9 cellular contexts compared by ENCODE assay signal in genomic region chr18:79403723-79404566, GRCh38. TPM values are rescaled to one million over a fixed set of nuclear protein-coding genes. Genes with fewer than 3 reads are reported as not detected.
DNase-seq lines count a peak whose midpoint lies in the region; FAIRE-seq and TF ChIP-seq lines count a peak whose summit lies in the region.
"Had no signal": no experiment of that assay in that cellular context is flagged by ENCODE, and none has a peak within 500 bp of the region (broad histone marks: within the 10 kb centered on the region; RNA-seq: fewer than 3 reads in every experiment).

No MANE protein-coding gene starts in this region.

- intact Hi-C loops in endothelial cell of umbilical vein (cut with micrococcal nuclease), result loop anchor here (2.0 kb wide), 1 partner anchor 81 kb away; no protein-coding TSS in a partner anchor

- in situ Hi-C loops in brain microvascular endothelial cell (cut with HindIII; ENCODE audit: low pct_ligation_motif_present, low sequenced_read_pairs), result no loop called here

- H3K9ac ChIP-seq in endothelial cell of umbilical vein (replicated peaks; ENCODE audit: extremely low read depth, insufficient read depth, low read length), result peak overlapping the region; percentile 59

- H3K9me3 Mint-ChIP-seq in osteocyte (ENCODE audit: unreplicated experiment), result no peaks in the 10 kb centered on the region

- peak overlapping the region; percentile 18 for H3K4me3 Mint-ChIP-seq in osteocyte (ENCODE audit: unreplicated experiment)

- H3K9me3 ChIP-seq in DOHH2 (ENCODE audit: control insufficient read depth, insufficient read depth, low read length) (no peaks in the 10 kb centered on the region), Peyer's patch (no peaks in the 10 kb centered on the region), endothelial cell of umbilical vein (replicated peaks; ENCODE audit: control insufficient read depth, insufficient read depth, low read length) (no peaks in the 10 kb centered on the region)

- H2AFZ ChIP-seq in endothelial cell of umbilical vein (ENCODE audit: low read depth, low read length), result no peak overlapping the region

- H3K79me2 ChIP-seq in DOHH2 (ENCODE audit: control insufficient read depth, low read length), result peaks cover 91% of the 10 kb centered on the region
- peaks cover 32% of the 10 kb centered on the region for H3K79me2 ChIP-seq in endothelial cell of umbilical vein (ENCODE audit: control insufficient read depth, insufficient read depth, low read length)

- FAIRE-seq in endothelial cell of umbilical vein (lab: Jason Lieb, UNC), result peak; percentile 44

- TF ChIP-seq CTCF in DOHH2 (IDR thresholded peaks at IDR 0.05; ENCODE audit: low read depth, low read length, poor library complexity, severe bottlenecking) (no peak), Peyer's patch (IDR thresholded peaks at IDR 0.05) (no peak), endothelial cell of umbilical vein (IDR thresholded peaks at IDR 0.05; ENCODE audit: extremely low read depth in 1 of 2, insufficient read depth in 1 of 2, low read depth in 1 of 2, low read length in 2 of 2) (no peak), osteocyte (IDR thresholded peaks at IDR 0.05) (no peak), brain microvascular endothelial cell (IDR thresholded peaks at IDR 0.05; ENCODE audit: low read depth, low read length, missing control alignments) (no peak)

- H3K27me3 ChIP-seq in DOHH2 (ENCODE audit: control insufficient read depth, low read length) (no peaks in the 10 kb centered on the region), Peyer's patch (no peaks in the 10 kb centered on the region), endothelial cell of umbilical vein (ENCODE audit: control insufficient read depth in 2 of 2, insufficient read depth in 2 of 2, low read length in 2 of 2) (no peaks in the 10 kb centered on the region), brain microvascular endothelial cell (replicated peaks) (peaks cover 13% of the 10 kb centered on the region)

- no peaks in the 10 kb centered on the region for H3K9me1 ChIP-seq in endothelial cell of umbilical vein (replicated peaks; ENCODE audit: control insufficient read depth, extremely low read depth, insufficient read depth, low read length)

- peaks cover 31% of the 10 kb centered on the region for H3K4me1 Mint-ChIP-seq in osteocyte (ENCODE audit: unreplicated experiment)

- H3K27ac ChIP-seq in DOHH2 (ENCODE audit: low read depth, low read length) (no peak overlapping the region), Peyer's patch (peak overlapping the region; percentile 71 to 100 (median 78)), endothelial cell of umbilical vein (ENCODE audit: insufficient read depth, low read depth, low read length) (peak overlapping the region; percentile 78), brain microvascular endothelial cell (no peak overlapping the region)

- CTCF ChIA-PET in endothelial cell of umbilical vein (lab: Charles Lee), result interaction anchor here (0.6 to 2.2 kb wide), 10 partner anchors 9 to 126 kb away, joined by 3 to 12 read pairs (median 4); no protein-coding TSS in a partner anchor

- peak overlapping the region; percentile 81 for H3K27ac Mint-ChIP-seq in osteocyte (ENCODE audit: unreplicated experiment)

- H3K4me1 ChIP-seq in DOHH2 (ENCODE audit: control insufficient read depth, low read length), result peaks cover 67% of the 10 kb centered on the region
- H3K4me1 ChIP-seq in Peyer's patch, result peaks cover 0 to 45% (median 11%) of the 10 kb centered on the region in 4 donors
- H3K4me1 ChIP-seq in endothelial cell of umbilical vein (ENCODE audit: control insufficient read depth, extremely low read depth, insufficient read depth, low read length), result peaks cover 43% of the 10 kb centered on the region

- H3K36me3 ChIP-seq in DOHH2 (ENCODE audit: control insufficient read depth, low read length) (peaks cover 12% of the 10 kb centered on the region), Peyer's patch (no peaks in the 10 kb centered on the region), endothelial cell of umbilical vein (ENCODE audit: control insufficient read depth in 2 of 2, extremely low read depth in 1 of 2, insufficient read depth in 2 of 2, low read length in 2 of 2) (no peaks in the 10 kb centered on the region), brain microvascular endothelial cell (replicated peaks) (no peaks in the 10 kb centered on the region)

- H3K4me2 ChIP-seq in DOHH2 (ENCODE audit: low read length), result peak overlapping the region; percentile 71
- peak overlapping the region; percentile 86 for H3K4me2 ChIP-seq in endothelial cell of umbilical vein (ENCODE audit: insufficient read depth, low read length)

- dilution Hi-C loops in endothelial cell of umbilical vein (cut with MboI; ENCODE audit: extremely low pct_ligation_motif_present, low sequenced_read_pairs), result no loop called here

- no peaks in the 10 kb centered on the region for H3K27me3 Mint-ChIP-seq in osteocyte (ENCODE audit: unreplicated experiment)

- H3F3A ChIP-seq in DOHH2 (ENCODE audit: control insufficient read depth, insufficient read depth), result peaks cover 6% of the 10 kb centered on the region

- BruUV-seq in endothelial cell of umbilical vein (replicated peaks; lab: Mats Ljungman, UMichigan), result no TSS peak

- H3K9me2 ChIP-seq in DOHH2 (replicated peaks; ENCODE audit: control insufficient read depth, low read length), result no peaks in the 10 kb centered on the region

- H4K20me1 ChIP-seq in DOHH2 (ENCODE audit: control insufficient read depth, insufficient read depth, low read depth, low read length) (no peaks in the 10 kb centered on the region), endothelial cell of umbilical vein (replicated peaks; ENCODE audit: control insufficient read depth, extremely low read depth, insufficient read depth, low read length) (no peaks in the 10 kb centered on the region)

- H3K36me3 Mint-ChIP-seq in osteocyte (ENCODE audit: unreplicated experiment), result no peaks in the 10 kb centered on the region

- DNase-seq in Peyer's patch (peak in 2 of 3 donors; percentile 30 to 45), endothelial cell of umbilical vein (ENCODE audit: low read depth, low spot score) (peak; percentile 32), osteocyte (ENCODE audit: extremely low spot score, unreplicated experiment) (no peak), NCI-H510A treated with DMSO at 0.1 percent for 48 hours (lab: John Stamatoyannopoulos, UW) (no peak), cortex of kidney (lab: John Stamatoyannopoulos, UW) (no peak), brain microvascular endothelial cell (no peak)
- no peak for DNase-seq in stimulated activated CD4-positive, alpha-beta T cell treated with anti-CD3 and anti-CD28 coated beads, Interleukin-12 subunit alpha, Interleukin-12 subunit beta, amount 100 ng/mL, for 4 hours

- peak overlapping the region; percentile 58 for H3K4me3 ChIP-seq in DOHH2 (ENCODE audit: low read length)
- peak overlapping the region in 1 of 4 donors; percentile 97 for H3K4me3 ChIP-seq in Peyer's patch
- H3K4me3 ChIP-seq in endothelial cell of umbilical vein (replicated peaks in 1 of 3; ENCODE audit: insufficient read depth in 1 of 3, low read depth in 1 of 3, low read length in 3 of 3), result peak overlapping the region in 1 of 3 experiments; percentile 14
- H3K4me3 ChIP-seq in brain microvascular endothelial cell (ENCODE audit: low read depth, low read length), result no peak overlapping the region
- H3K4me3 ChIP-seq: lung had no signal

- TF ChIP-seq POLR2A in Peyer's patch (IDR thresholded peaks at IDR 0.05), result no peak
- TF ChIP-seq POLR2A in endothelial cell of umbilical vein (IDR thresholded peaks at IDR 0.05; ENCODE audit: low read depth, low read length), result no peak

- POLR2A ChIA-PET in endothelial cell of umbilical vein (lab: Charles Lee), result interaction anchor here (0.8 to 1.5 kb wide), 2 partner anchors 8 to 10 kb away, joined by 4 to 6 read pairs; partner anchors contain the start of gene NFATC1

TF ChIP-seq in endothelial cell of umbilical vein, 7 proteins besides CTCF, POLR2A, EP300 and RAD21:
- TF ChIP-seq EZH2 (IDR thresholded peaks at IDR 0.05; ENCODE audit: borderline replicate concordance, low read depth, low read length, severe bottlenecking), result no peak
- TF ChIP-seq MYC (IDR thresholded peaks at IDR 0.05; ENCODE audit: low read depth, low read length), result no peak
- TF ChIP-seq, protein P1, sequence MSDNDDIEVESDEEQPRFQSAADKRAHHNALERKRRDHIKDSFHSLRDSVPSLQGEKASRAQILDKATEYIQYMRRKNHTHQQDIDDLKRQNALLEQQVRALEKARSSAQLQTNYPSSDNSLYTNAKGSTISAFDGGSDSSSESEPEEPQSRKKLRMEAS (IDR thresholded peaks at IDR 0.05; ENCODE audit: insufficient read depth, insufficient read length), result no peak
- no peak for TF ChIP-seq FOS (IDR thresholded peaks at IDR 0.05; ENCODE audit: borderline replicate concordance, insufficient read depth, low read length)
- no peak for TF ChIP-seq GATA2 (IDR thresholded peaks at IDR 0.05; ENCODE audit: insufficient read depth, insufficient read length, low read depth, low read length)
- no peak for TF ChIP-seq POLR2AphosphoS5 (IDR thresholded peaks at IDR 0.05; ENCODE audit: insufficient read depth, low read depth, low read length)
- no peak for TF ChIP-seq JUN (IDR thresholded peaks at IDR 0.05; ENCODE audit: borderline replicate concordance, insufficient read depth, insufficient read length, low read depth)
TF ChIP-seq in endothelial cell of umbilical vein: peak in this region for 0.

RNA-seq across cellular contexts. Expression of gene NFATC1, which starts 8.2 kb away (rescaled TPM):
- total RNA-seq in Peyer's patch (10 to 100 TPM in 1 of 4 donors, 1 to 10 TPM in 3; 2.1 to 41.3 (median 7.6) TPM), endothelial cell of umbilical vein (26.8 and 30.0 TPM in 2 replicates), osteocyte (5.9 and 8.1 TPM in 2 replicates)
- polyA plus RNA-seq in endothelial cell of umbilical vein, result 11.1 and 13.6 TPM in 2 replicates
- 10.6 and 12.8 TPM in 2 replicates for polyA plus RNA-seq in endothelial cell of umbilical vein (2011; cell fraction: cytosol; rRNA removed)
- polyA plus RNA-seq in endothelial cell of umbilical vein (2011; cell fraction: nucleus; rRNA removed), result 20.2 and 22.3 TPM in 2 replicates
- 14.0 and 17.1 TPM in 2 replicates for polyA plus RNA-seq in endothelial cell of umbilical vein (2012)
- 11.6 and 15.7 TPM in 2 replicates for polyA minus RNA-seq in endothelial cell of umbilical vein
- polyA minus RNA-seq in endothelial cell of umbilical vein (2011; cell fraction: cytosol; rRNA and poly(A)+ RNA removed), result 0.61 TPM
- polyA minus RNA-seq in endothelial cell of umbilical vein (2011; cell fraction: nucleus; rRNA and poly(A)+ RNA removed), result 15.2 and 41.1 TPM in 2 replicates

Comparison
In these comparisons a context has a peak if more than half of its experiments do, and no peak if none do; other contexts are left out.
1. H3K27ac ChIP-seq: peak in Peyer's patch (4 of 4) and endothelial cell of umbilical vein (single experiment); none in DOHH2 (single experiment) and brain microvascular endothelial cell (single experiment).
2. DNase-seq: peak in Peyer's patch (2 of 3) and endothelial cell of umbilical vein (single experiment); none in osteocyte (single experiment), stimulated activated CD4-positive, alpha-beta T cell treated with anti-CD3 and anti-CD28 coated beads, Interleukin-12 subunit alpha, Interleukin-12 subunit beta, amount 100 ng/mL, for 4 hours (single experiment), NCI-H510A treated with DMSO at 0.1 percent for 48 hours (single experiment), cortex of kidney (single experiment) and brain microvascular endothelial cell (single experiment).